12 cellular contexts compared by ENCODE assay signal in the genomic region with DNA sequence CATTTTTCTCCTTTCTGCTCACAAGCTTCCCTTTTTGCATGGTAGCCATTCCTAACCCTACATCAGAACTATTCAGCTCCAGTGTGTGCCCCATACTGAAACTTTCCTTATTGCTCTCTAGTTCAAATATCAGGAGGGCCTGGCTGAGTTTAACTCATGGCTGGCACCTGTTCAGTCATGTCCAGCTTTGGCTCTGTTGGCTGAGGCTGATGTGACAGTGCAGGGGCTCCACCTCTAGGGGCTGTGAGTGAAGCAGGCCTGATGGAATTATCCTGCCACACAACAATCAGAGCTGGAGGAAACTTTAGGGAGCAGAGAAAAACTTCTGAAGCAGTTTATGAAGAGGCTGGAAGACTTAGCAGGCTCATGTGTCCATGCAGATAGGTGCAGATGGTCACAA.
"Had no signal": no experiment of that assay in that cellular context is flagged by ENCODE, and none has a peak within 500 bp of the region (broad histone marks: within the 10 kb centered on the region; RNA-seq: fewer than 3 reads in every experiment).

No MANE protein-coding gene starts in this region.

- H3K4me3 Mint-ChIP-seq: activated CD8-positive, alpha-beta memory T cell treated with anti-CD3 and anti-CD28 coated beads, Interleukin-2, amount 10 ng/mL, durations not matched to agents 7 days and 5 days; immature natural killer cell; T-helper 17 cell had no signal

- H3K4me1 Mint-ChIP-seq: immature natural killer cell, T-helper 17 cell had no signal

- H3K27ac ChIP-seq: body of pancreas, tibial artery had no signal

- H3K9me3 Mint-ChIP-seq: immature natural killer cell had no signal

- ATAC-seq: activated CD8-positive, alpha-beta memory T cell treated with anti-CD3 and anti-CD28 coated beads, Interleukin-2, amount 10 ng/mL, durations not matched to agents 7 days and 5 days; body of pancreas; left cardiac atrium; T-helper 17 cell had no signal

- DNase-seq: activated CD4-positive, CD25-positive, alpha-beta regulatory T cell; activated CD8-positive, alpha-beta memory T cell treated with anti-CD3 and anti-CD28 coated beads, Interleukin-2, amount 10 ng/mL, durations not matched to agents 7 days and 5 days; activated naive CD4-positive, alpha-beta T cell treated with Interleukin-2 at 50 U/mL for 16 hours; amniotic stem cell; body of pancreas; dermis blood vessel endothelial cell; glutamatergic neuron; immature natural killer cell; left cardiac atrium; stimulated activated CD4-positive, alpha-beta T cell treated with anti-CD3 and anti-CD28 coated beads, Interleukin-15, amount 100 ng/mL, for 24 hours; T-helper 17 cell; tibial artery had no signal

- H3K27ac Mint-ChIP-seq: activated CD8-positive, alpha-beta memory T cell treated with anti-CD3 and anti-CD28 coated beads, Interleukin-2, amount 10 ng/mL, durations not matched to agents 7 days and 5 days; immature natural killer cell; T-helper 17 cell had no signal

- H3K27me3 ChIP-seq: body of pancreas, tibial artery had no signal

- H3K4me3 ChIP-seq: body of pancreas, tibial artery had no signal

- H3K9me3 ChIP-seq: body of pancreas, tibial artery had no signal

- H3K4me1 ChIP-seq: body of pancreas, tibial artery had no signal

- H3K27me3 Mint-ChIP-seq: activated CD8-positive, alpha-beta memory T cell treated with anti-CD3 and anti-CD28 coated beads, Interleukin-2, amount 10 ng/mL, durations not matched to agents 7 days and 5 days; T-helper 17 cell had no signal
